ENCODE assay signal across 7 cellular contexts in the genomic region with DNA sequence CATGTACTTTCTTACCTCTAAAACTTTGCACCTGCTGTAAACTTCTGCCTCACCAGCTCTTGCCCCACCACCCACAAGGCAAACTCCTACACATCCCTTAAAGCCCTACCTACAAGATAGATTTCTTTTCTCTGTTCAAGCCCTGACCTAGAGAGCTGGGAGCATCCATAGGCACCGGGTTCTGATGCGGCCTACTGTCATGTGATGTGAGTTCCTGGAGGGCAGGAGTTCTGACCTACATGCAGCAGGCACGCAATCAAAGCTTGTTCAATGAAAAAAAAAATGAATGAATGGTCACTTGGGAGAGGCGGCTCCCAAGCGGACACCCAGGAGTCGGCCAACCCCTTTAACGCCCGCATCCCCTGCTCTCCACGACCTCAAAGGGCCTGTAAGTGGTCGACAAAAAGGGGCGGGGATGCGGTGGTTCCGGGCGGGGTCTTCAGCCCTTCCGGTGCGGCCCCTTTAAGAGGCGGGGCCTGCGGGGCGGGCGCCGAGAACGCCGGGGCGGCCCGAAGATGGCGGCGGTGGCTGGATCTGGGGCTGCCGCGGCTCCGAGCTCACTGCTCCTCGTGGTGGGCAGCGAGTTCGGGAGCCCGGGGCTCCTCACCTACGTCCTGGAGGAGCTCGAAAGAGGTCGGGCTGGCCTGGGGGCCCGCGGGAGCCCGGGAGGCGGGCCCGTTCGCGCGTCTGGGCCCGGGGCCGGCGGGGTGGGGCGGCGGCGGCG. TPM values are rescaled to one million over a fixed set of nuclear protein-coding genes. Genes with fewer than 3 reads are reported as not detected.
DNase-seq lines count a peak whose midpoint lies in the region; ATAC-seq lines count a peak whose summit lies in the region.

A gene with protein sequence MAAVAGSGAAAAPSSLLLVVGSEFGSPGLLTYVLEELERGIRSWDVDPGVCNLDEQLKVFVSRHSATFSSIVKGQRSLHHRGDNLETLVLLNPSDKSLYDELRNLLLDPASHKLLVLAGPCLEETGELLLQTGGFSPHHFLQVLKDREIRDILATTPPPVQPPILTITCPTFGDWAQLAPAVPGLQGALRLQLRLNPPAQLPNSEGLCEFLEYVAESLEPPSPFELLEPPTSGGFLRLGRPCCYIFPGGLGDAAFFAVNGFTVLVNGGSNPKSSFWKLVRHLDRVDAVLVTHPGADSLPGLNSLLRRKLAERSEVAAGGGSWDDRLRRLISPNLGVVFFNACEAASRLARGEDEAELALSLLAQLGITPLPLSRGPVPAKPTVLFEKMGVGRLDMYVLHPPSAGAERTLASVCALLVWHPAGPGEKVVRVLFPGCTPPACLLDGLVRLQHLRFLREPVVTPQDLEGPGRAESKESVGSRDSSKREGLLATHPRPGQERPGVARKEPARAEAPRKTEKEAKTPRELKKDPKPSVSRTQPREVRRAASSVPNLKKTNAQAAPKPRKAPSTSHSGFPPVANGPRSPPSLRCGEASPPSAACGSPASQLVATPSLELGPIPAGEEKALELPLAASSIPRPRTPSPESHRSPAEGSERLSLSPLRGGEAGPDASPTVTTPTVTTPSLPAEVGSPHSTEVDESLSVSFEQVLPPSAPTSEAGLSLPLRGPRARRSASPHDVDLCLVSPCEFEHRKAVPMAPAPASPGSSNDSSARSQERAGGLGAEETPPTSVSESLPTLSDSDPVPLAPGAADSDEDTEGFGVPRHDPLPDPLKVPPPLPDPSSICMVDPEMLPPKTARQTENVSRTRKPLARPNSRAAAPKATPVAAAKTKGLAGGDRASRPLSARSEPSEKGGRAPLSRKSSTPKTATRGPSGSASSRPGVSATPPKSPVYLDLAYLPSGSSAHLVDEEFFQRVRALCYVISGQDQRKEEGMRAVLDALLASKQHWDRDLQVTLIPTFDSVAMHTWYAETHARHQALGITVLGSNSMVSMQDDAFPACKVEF (plus strand): TSS at position 493 of the 724 bp plus-strand sequence. CDS start 23 bp downstream, at position 516.

- POLR2A ChIA-PET in activated CD8-positive, alpha-beta T cell treated with anti-CD3 and anti-CD28 coated beads, Interleukin-2, amount 10 ng/mL, durations not matched to agents 7 days and 5 days (lab: Charles Lee) = interaction anchor here (1.2 to 2.2 kb wide), 3 partner anchors 32 to 113 kb away, joined by 3 to 9 read pairs (median 4); a partner anchor contains a TSS

- H3K9me3 Mint-ChIP-seq in activated CD8-positive, alpha-beta T cell treated with anti-CD3 and anti-CD28 coated beads, Interleukin-2, amount 10 ng/mL, durations not matched to agents 7 days and 5 days (ENCODE audit: insufficient read depth) = no peaks in the 10 kb centered on the region

- CTCF ChIA-PET in activated CD8-positive, alpha-beta T cell treated with anti-CD3 and anti-CD28 coated beads, Interleukin-2, amount 10 ng/mL, durations not matched to agents 7 days and 5 days (lab: Charles Lee) = interaction anchor here (0.6 to 1.7 kb wide), 7 partner anchors 11 to 223 kb away, joined by 3 to 8 read pairs (median 3); a partner anchor contains a TSS

- peak within 1 kb of the TSS; percentile 82 for H3K4me3 ChIP-seq in effector memory CD4-positive, alpha-beta T cell (ENCODE audit: insufficient read depth, low read depth, low read length, poor library complexity, severe bottlenecking)

- no peaks in the 10 kb centered on the region for H3K9me3 ChIP-seq in effector memory CD4-positive, alpha-beta T cell (ENCODE audit: control insufficient read depth, low read length)

- H3K36me3 Mint-ChIP-seq in activated CD8-positive, alpha-beta T cell treated with anti-CD3 and anti-CD28 coated beads, Interleukin-2, amount 10 ng/mL, durations not matched to agents 7 days and 5 days (ENCODE audit: low read depth) = peaks cover 18% of the 10 kb centered on the region

- peaks cover 9% of the 10 kb centered on the region for H3K36me3 ChIP-seq in effector memory CD4-positive, alpha-beta T cell (ENCODE audit: control insufficient read depth, insufficient read depth, low read length)

- ATAC-seq in GM18502 (IDR thresholded peaks at IDR 0.05; ENCODE audit: poor library complexity, unreplicated experiment) (peak; percentile 73), HG02943 (IDR thresholded peaks at IDR 0.05; ENCODE audit: low read depth, unreplicated experiment) (peak; percentile 65)
- ATAC-seq in activated CD8-positive, alpha-beta T cell treated with anti-CD3 and anti-CD28 coated beads, Interleukin-2, amount 10 ng/mL, durations not matched to agents 7 days and 5 days = peak; percentile 93

- peaks cover 40% of the 10 kb centered on the region for H3K4me1 Mint-ChIP-seq in activated CD8-positive, alpha-beta T cell treated with anti-CD3 and anti-CD28 coated beads, Interleukin-2, amount 10 ng/mL, durations not matched to agents 7 days and 5 days (ENCODE audit: low read depth)

- no peaks in the 10 kb centered on the region for H3K27me3 ChIP-seq in effector memory CD4-positive, alpha-beta T cell (replicated peaks; ENCODE audit: control insufficient read depth, insufficient read depth, low read length, poor library complexity, severe bottlenecking)

- no peaks in the 10 kb centered on the region for H3K27me3 Mint-ChIP-seq in activated CD8-positive, alpha-beta T cell treated with anti-CD3 and anti-CD28 coated beads, Interleukin-2, amount 10 ng/mL, durations not matched to agents 7 days and 5 days (ENCODE audit: low read depth)

- DNase-seq in NCI-H748 (lab: John Stamatoyannopoulos, UW; ENCODE audit: unreplicated experiment) (peak; percentile 66), medulla oblongata (ENCODE audit: extremely low spot score) (peak; percentile 42)
- peak; percentile 74 for DNase-seq in activated CD8-positive, alpha-beta T cell treated with anti-CD3 and anti-CD28 coated beads, Interleukin-2, amount 10 ng/mL, durations not matched to agents 7 days and 5 days
- peak; percentile 27 to 42 (median 32) for DNase-seq in effector memory CD4-positive, alpha-beta T cell
- DNase-seq in stimulated activated CD8-positive, alpha-beta memory T cell treated with anti-CD3 and anti-CD28 coated beads, Interleukin-12 subunit alpha, Interleukin-12 subunit beta, amount 100 ng/mL, for 4 hours (ENCODE audit: low read depth) = peak; percentile 48

- H3K27ac Mint-ChIP-seq in activated CD8-positive, alpha-beta T cell treated with anti-CD3 and anti-CD28 coated beads, Interleukin-2, amount 10 ng/mL, durations not matched to agents 7 days and 5 days = peak within 1 kb of the TSS; percentile 84

- peak within 1 kb of the TSS; percentile 80 for H3K4me3 Mint-ChIP-seq in activated CD8-positive, alpha-beta T cell treated with anti-CD3 and anti-CD28 coated beads, Interleukin-2, amount 10 ng/mL, durations not matched to agents 7 days and 5 days

- peaks cover 27% of the 10 kb centered on the region for H3K4me1 ChIP-seq in effector memory CD4-positive, alpha-beta T cell (ENCODE audit: control insufficient read depth, insufficient read depth, low read length, poor library complexity, severe bottlenecking)

- H3K27ac ChIP-seq in effector memory CD4-positive, alpha-beta T cell (ENCODE audit: insufficient read depth, low read length, poor library complexity, severe bottlenecking) = peak within 1 kb of the TSS; percentile 50

RNA-seq across cellular contexts. Expression of the gene that starts here (rescaled TPM):
- total RNA-seq in activated CD8-positive, alpha-beta T cell treated with anti-CD3 and anti-CD28 coated beads, Interleukin-2, amount 10 ng/mL, durations not matched to agents 7 days and 5 days = 10 to 100 TPM; 79.0 to 83.8 TPM

Comparison
In these comparisons a context has a peak if more than half of its experiments do, and no peak if none do; other contexts are left out.
1. Peak in every context shown above with its lines: DNase-seq, ATAC-seq, H3K4me3 ChIP-seq and H3K27ac ChIP-seq.